Comparison of ENCODE assay signal across 10 cellular contexts in genomic region chr21:44866780-44867179, GRCh38. TPM values are rescaled to one million over a fixed set of nuclear protein-coding genes. Genes with fewer than 3 reads are reported as not detected.
DNase-seq lines count a peak whose midpoint lies in the region; ATAC-seq and TF ChIP-seq lines count a peak whose summit lies in the region.
"Had no signal": no experiment of that assay in that cellular context is flagged by ENCODE, and none has a peak within 500 bp of the region (broad histone marks: within the 10 kb centered on the region; RNA-seq: fewer than 3 reads in every experiment).

No MANE protein-coding gene starts in this region.

- H3K9me3 ChIP-seq in smooth muscle cell (replicated peaks; ENCODE audit: low read depth) (no peaks in the 10 kb centered on the region), body of pancreas (no peaks in the 10 kb centered on the region)
- H3K9me3 ChIP-seq: pancreas had no signal

- peaks cover 23% of the 10 kb centered on the region for H3K36me3 Mint-ChIP-seq in activated CD4-positive, alpha-beta T cell treated with anti-CD3 and anti-CD28 coated beads for 36 hours (ENCODE audit: low read depth)

- H4K20me1 ChIP-seq in smooth muscle cell (ENCODE audit: low read depth) = peaks cover 97% of the 10 kb centered on the region

- no peak overlapping the region for H2AFZ ChIP-seq in smooth muscle cell (ENCODE audit: low read depth)

- POLR2A ChIA-PET in activated CD4-positive, alpha-beta T cell treated with anti-CD3 and anti-CD28 coated beads for 36 hours (lab: Charles Lee) = no interaction called here

- H3K4me3 Mint-ChIP-seq in activated CD4-positive, alpha-beta T cell treated with anti-CD3 and anti-CD28 coated beads for 36 hours = peak overlapping the region; percentile 3

- TF ChIP-seq POLR2A in body of pancreas (IDR thresholded peaks at IDR 0.05) = no peak

- intact Hi-C loops in activated CD4-positive, alpha-beta T cell treated with anti-CD3 and anti-CD28 coated beads for 36 hours (cut with DNase I, micrococcal nuclease) = no loop called here
- intact Hi-C loops in body of pancreas (cut with DNase I) = no loop called here

- ATAC-seq in activated CD4-positive, alpha-beta T cell treated with anti-CD3 and anti-CD28 coated beads for 36 hours = peak; percentile 8
- ATAC-seq in HG02938 (IDR thresholded peaks at IDR 0.05; ENCODE audit: unreplicated experiment) = no peak
- no peak for ATAC-seq in body of pancreas
- ATAC-seq: pancreas had no signal

- CTCF ChIA-PET in activated CD4-positive, alpha-beta T cell treated with anti-CD3 and anti-CD28 coated beads for 36 hours (lab: Charles Lee) = interaction anchor here (0.6 to 0.9 kb wide), 2 partner anchors 67 to 571 kb away, joined by 3 to 4 read pairs; no protein-coding TSS in a partner anchor

- no peak for TF ChIP-seq CTCF in fibroblast of pulmonary artery (IDR thresholded peaks at IDR 0.05; ENCODE audit: low read length, missing control alignments)
- no peak for TF ChIP-seq CTCF in smooth muscle cell (IDR thresholded peaks at IDR 0.05; ENCODE audit: borderline replicate concordance, insufficient read depth, poor library complexity, severe bottlenecking)
- TF ChIP-seq CTCF in body of pancreas (IDR thresholded peaks at IDR 0.05) = no peak

- peaks cover 88% of the 10 kb centered on the region for H3K79me2 ChIP-seq in smooth muscle cell (ENCODE audit: low read depth)

- H3K27ac ChIP-seq in smooth muscle cell (ENCODE audit: low read depth) (peak overlapping the region; percentile 96), body of pancreas (no peak overlapping the region)
- H3K27ac ChIP-seq: pancreas had no signal

- no peaks in the 10 kb centered on the region for H3K9me3 Mint-ChIP-seq in activated CD4-positive, alpha-beta T cell treated with anti-CD3 and anti-CD28 coated beads for 36 hours (ENCODE audit: low read depth)

- no peaks in the 10 kb centered on the region for H3K27me3 Mint-ChIP-seq in activated CD4-positive, alpha-beta T cell treated with anti-CD3 and anti-CD28 coated beads for 36 hours

- no peak for DNase-seq in activated CD4-positive, alpha-beta T cell treated with anti-CD3 and anti-CD28 coated beads for 36 hours
- no peak for DNase-seq in activated CD4-positive, alpha-beta T cell treated with anti-CD3 and anti-CD28 coated beads, Interleukin-2, amount 50 U/mL, for 4 hours
- DNase-seq in SHP77 (lab: John Stamatoyannopoulos, UW) (peak; percentile 80 to 87), fibroblast of pulmonary artery (ENCODE audit: low read depth) (peak; percentile 73), smooth muscle cell (lab: John Stamatoyannopoulos, UW; ENCODE audit: unreplicated experiment) (no peak), body of pancreas (no peak), NCI-H1048 (lab: John Stamatoyannopoulos, UW) (no peak)
- DNase-seq: AML-193 had no signal

- peak overlapping the region; percentile 83 for H3K27ac Mint-ChIP-seq in activated CD4-positive, alpha-beta T cell treated with anti-CD3 and anti-CD28 coated beads for 36 hours

- H3K9ac ChIP-seq in smooth muscle cell (ENCODE audit: low read depth) = peak overlapping the region; percentile 28

- H3F3A ChIP-seq in smooth muscle cell (ENCODE audit: low read depth) = peaks cover 18% of the 10 kb centered on the region

- H3K4me1 ChIP-seq in smooth muscle cell (ENCODE audit: low read depth) (peaks cover 26% of the 10 kb centered on the region), body of pancreas (peaks cover 42% of the 10 kb centered on the region)

- no peaks in the 10 kb centered on the region for H3K36me3 ChIP-seq in smooth muscle cell (ENCODE audit: low read depth)
- H3K36me3 ChIP-seq in body of pancreas (replicated peaks in 1 of 2; ENCODE audit: insufficient read depth in 1 of 2, low read depth in 2 of 2) = peaks cover 0 to 3% of the 10 kb centered on the region in 2 donors

- H3K27me3 ChIP-seq in smooth muscle cell (ENCODE audit: low read depth) (no peaks in the 10 kb centered on the region), body of pancreas (no peaks in the 10 kb centered on the region)
- H3K27me3 ChIP-seq: pancreas had no signal

- H3K4me2 ChIP-seq in smooth muscle cell = peak overlapping the region; percentile 53

- 16% methylated on average over 7 of the region's 7 CpGs for WGBS in smooth muscle cell (ENCODE audit: low lambda C conversion rate)
- 72 to 75% methylated on average over 5 to 7 of the region's 7 CpGs for WGBS in body of pancreas, 2 donors

- peaks cover 79% of the 10 kb centered on the region for H3K4me1 Mint-ChIP-seq in activated CD4-positive, alpha-beta T cell treated with anti-CD3 and anti-CD28 coated beads for 36 hours

- H3K4me3 ChIP-seq in fibroblast of pulmonary artery (replicated peaks; ENCODE audit: low read depth, low read length) (no peak overlapping the region), smooth muscle cell (no peak overlapping the region), body of pancreas (no peak overlapping the region)
- H3K4me3 ChIP-seq: pancreas had no signal

RNA-seq across cellular contexts. Expression of gene PTTG1IP, which starts 6.7 kb away (rescaled TPM):
- total RNA-seq in activated CD4-positive, alpha-beta T cell treated with anti-CD3 and anti-CD28 coated beads for 36 hours = 10 to 100 TPM; 34.8 to 44.3 TPM
- total RNA-seq in smooth muscle cell (331 and 369 TPM in 2 replicates), body of pancreas (100 to 1,000 TPM in 1 of 2 donors, 10 to 100 TPM in 1; 71.5 to 106 TPM)
- polyA plus RNA-seq in smooth muscle cell = 314 and 340 TPM in 2 replicates

RNA-seq across cellular contexts. Expression of gene SUMO3, which starts 48.9 kb away (rescaled TPM):
- 10 to 100 TPM; 83.4 to 84.9 TPM for total RNA-seq in activated CD4-positive, alpha-beta T cell treated with anti-CD3 and anti-CD28 coated beads for 36 hours
- total RNA-seq in smooth muscle cell = 82.8 and 87.9 TPM in 2 replicates
- polyA plus RNA-seq in smooth muscle cell = 116 and 124 TPM in 2 replicates
- 10 to 100 TPM; 20.4 to 33.2 TPM for total RNA-seq in body of pancreas

RNA-seq across cellular contexts. Expression of gene ITGB2, which starts 53.9 kb away (rescaled TPM):
- 100 to 1,000 TPM; 217 to 250 TPM for total RNA-seq in activated CD4-positive, alpha-beta T cell treated with anti-CD3 and anti-CD28 coated beads for 36 hours
- 0.18 TPM in 1 of 2 replicates, not detected in the other for total RNA-seq in smooth muscle cell
- 0.86 and 1.0 TPM in 2 replicates for polyA plus RNA-seq in smooth muscle cell
- 10 to 100 TPM; 17.8 to 23.3 TPM for total RNA-seq in body of pancreas

Comparison
In these comparisons a context has a peak if more than half of its experiments do, and no peak if none do; other contexts are left out.
1. DNase-seq: peak in SHP77 (2 of 2) and fibroblast of pulmonary artery (single experiment); none in activated CD4-positive, alpha-beta T cell treated with anti-CD3 and anti-CD28 coated beads for 36 hours (single experiment), activated CD4-positive, alpha-beta T cell treated with anti-CD3 and anti-CD28 coated beads, Interleukin-2, amount 50 U/mL, for 4 hours (0 of 2), smooth muscle cell (single experiment), body of pancreas (0 of 4) and NCI-H1048 (single experiment).
2. RNA of gene ITGB2, which starts 53.9 kb away (total RNA-seq): 217 to 250 TPM in activated CD4-positive, alpha-beta T cell treated with anti-CD3 and anti-CD28 coated beads for 36 hours and 17.8 to 23.3 TPM in body of pancreas; 0.18 TPM in smooth muscle cell; every median in the first group is over 10 times any median in the second.